In the genomic region with DNA sequence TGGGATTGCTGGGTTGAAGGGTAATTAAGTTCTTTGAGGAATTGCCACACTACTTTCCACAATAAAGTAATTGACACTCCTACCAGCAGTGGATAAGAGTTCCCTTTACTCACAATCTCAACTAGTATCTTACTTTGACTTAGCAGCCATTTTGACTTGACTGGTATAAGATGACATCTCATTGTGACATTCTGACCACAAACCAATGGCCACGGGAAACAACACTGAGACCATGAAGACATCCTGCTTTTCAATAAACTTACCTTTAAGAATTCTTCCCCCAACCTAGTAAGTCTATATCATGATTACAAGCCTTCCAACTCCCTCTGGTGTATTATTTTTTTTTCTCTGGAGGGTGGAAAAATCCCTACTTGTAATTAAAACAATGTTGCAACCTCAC, we compare ENCODE assay signal across 22 cellular contexts.
DNase-seq lines count a peak whose midpoint lies in the region; ATAC-seq and TF ChIP-seq lines count a peak whose summit lies in the region.
"Had no signal": no experiment of that assay in that cellular context is flagged by ENCODE, and none has a peak within 500 bp of the region (broad histone marks: within the 10 kb centered on the region; RNA-seq: fewer than 3 reads in every experiment).

No MANE protein-coding gene starts in this region.

- no peak overlapping the region for H2AFZ ChIP-seq in osteoblast (ENCODE audit: low read length)

- no peak for ATAC-seq in HG03442 (IDR thresholded peaks at IDR 0.05; ENCODE audit: unreplicated experiment)
- ATAC-seq: left cardiac atrium had no signal

- H3K4me3 Mint-ChIP-seq in activated CD4-positive, alpha-beta memory T cell treated with anti-CD3 and anti-CD28 coated beads for 36 hours: no peak overlapping the region
- H3K4me3 Mint-ChIP-seq: CD4-positive, alpha-beta T cell; neural crest cell had no signal

- no peaks in the 10 kb centered on the region for H3K36me3 ChIP-seq in osteoblast (ENCODE audit: insufficient read depth, low read length)
- H3K36me3 ChIP-seq: esophagus squamous epithelium, HAP-1, suprapubic skin, vagina, WERI-Rb-1 had no signal

- peak overlapping the region; percentile 16 for H3K27ac Mint-ChIP-seq in activated CD4-positive, alpha-beta memory T cell treated with anti-CD3 and anti-CD28 coated beads for 36 hours
- H3K27ac Mint-ChIP-seq: CD4-positive, alpha-beta T cell had no signal

- no peaks in the 10 kb centered on the region for H3K9me3 ChIP-seq in osteoblast (ENCODE audit: low read depth, low read length)
- H3K9me3 ChIP-seq: esophagus squamous epithelium, HAP-1, suprapubic skin, vagina had no signal

- POLR2A ChIA-PET in activated CD4-positive, alpha-beta memory T cell treated with anti-CD3 and anti-CD28 coated beads for 36 hours (lab: Charles Lee): no interaction called here

- TF ChIP-seq CTCF in GM12865 (IDR thresholded peaks at IDR 0.05; ENCODE audit: insufficient read depth, low read depth, low read length, missing control alignments) (no peak), osteoblast (IDR thresholded peaks at IDR 0.05; ENCODE audit: extremely low read depth, low read depth, low read length) (no peak)

- H3K36me3 Mint-ChIP-seq in activated CD4-positive, alpha-beta memory T cell treated with anti-CD3 and anti-CD28 coated beads for 36 hours: no peaks in the 10 kb centered on the region

- H3K4me3 ChIP-seq in GM12865 (ENCODE audit: low read depth, low read length) (no peak overlapping the region), osteoblast (ENCODE audit: insufficient read depth, low read length) (no peak overlapping the region)
- H3K4me3 ChIP-seq: esophagus squamous epithelium, HAP-1, smooth muscle cell, suprapubic skin, vagina had no signal

- no peaks in the 10 kb centered on the region for H3K27me3 Mint-ChIP-seq in activated CD4-positive, alpha-beta memory T cell treated with anti-CD3 and anti-CD28 coated beads for 36 hours
- H3K27me3 Mint-ChIP-seq: CD4-positive, alpha-beta T cell had no signal

- CTCF ChIA-PET in activated CD4-positive, alpha-beta memory T cell treated with anti-CD3 and anti-CD28 coated beads for 36 hours (lab: Charles Lee): no interaction called here

- peak; percentile 10 for DNase-seq in activated CD4-positive, alpha-beta T cell treated with anti-CD3 and anti-CD28 coated beads for 48 hours
- DNase-seq in activated CD4-positive, alpha-beta T cell treated with anti-CD3 and anti-CD28 coated beads, Interleukin-2, amount 50 U/mL, for 1 hour: no peak
- DNase-seq in GM12865 (ENCODE audit: low read depth) (peak; percentile 14), osteoblast (ENCODE audit: insufficient read length, low spot score, missing footprints) (no peak), midbrain (lab: John Stamatoyannopoulos, UW) (no peak), NCI-H1436 treated with DMSO at 0.1 percent for 48 hours (lab: John Stamatoyannopoulos, UW) (no peak)
- peak; percentile 38 for DNase-seq in activated CD4-positive, alpha-beta memory T cell treated with anti-CD3 and anti-CD28 coated beads for 36 hours
- DNase-seq: activated gamma-delta T cell; CD4-positive, alpha-beta T cell; effector CD4-positive, alpha-beta T cell; esophagus squamous epithelium; left cardiac atrium; MM.1S; NCI-H187 treated with DMSO at 0.1 percent for 48 hours; NCI-H446; WERI-Rb-1 had no signal

- peak overlapping the region; percentile 0 for H3K27ac ChIP-seq in osteoblast (ENCODE audit: low read depth, low read length)
- H3K27ac ChIP-seq: esophagus squamous epithelium, suprapubic skin, vagina, WERI-Rb-1 had no signal

- peaks cover 34% of the 10 kb centered on the region for H3K4me1 Mint-ChIP-seq in activated CD4-positive, alpha-beta memory T cell treated with anti-CD3 and anti-CD28 coated beads for 36 hours (ENCODE audit: low read depth)
- H3K4me1 Mint-ChIP-seq: neural crest cell had no signal

- H3K79me2 ChIP-seq in osteoblast (ENCODE audit: insufficient read depth, low read length): no peaks in the 10 kb centered on the region

- no peaks in the 10 kb centered on the region for H4K20me1 ChIP-seq in osteoblast (ENCODE audit: insufficient read depth, low read length)

- intact Hi-C loops in activated CD4-positive, alpha-beta memory T cell treated with anti-CD3 and anti-CD28 coated beads for 36 hours (cut with micrococcal nuclease): loop anchor here (5.0 to 10.0 kb wide), 3 partner anchors 61 to 1301 kb away; no protein-coding TSS in a partner anchor

- H3K27me3 ChIP-seq in osteoblast (ENCODE audit: insufficient read depth, low read length): no peaks in the 10 kb centered on the region
- H3K27me3 ChIP-seq: esophagus squamous epithelium, suprapubic skin, vagina had no signal

- peaks cover 43% of the 10 kb centered on the region for H3K4me1 ChIP-seq in osteoblast (ENCODE audit: insufficient read depth, low read length)
- H3K4me1 ChIP-seq: esophagus squamous epithelium, HAP-1, suprapubic skin, vagina had no signal

- no peaks in the 10 kb centered on the region for H3K9me3 Mint-ChIP-seq in activated CD4-positive, alpha-beta memory T cell treated with anti-CD3 and anti-CD28 coated beads for 36 hours
- H3K9me3 Mint-ChIP-seq: CD4-positive, alpha-beta T cell; neural crest cell had no signal

- H3K4me2 ChIP-seq in osteoblast (ENCODE audit: insufficient read depth, low read length): no peak overlapping the region
- H3K4me2 ChIP-seq: smooth muscle cell had no signal

Comparison
In these comparisons a context has a peak if more than half of its experiments do, and no peak if none do; other contexts are left out.
1. DNase-seq: peak in activated CD4-positive, alpha-beta T cell treated with anti-CD3 and anti-CD28 coated beads for 48 hours (single experiment), GM12865 (single experiment) and activated CD4-positive, alpha-beta memory T cell treated with anti-CD3 and anti-CD28 coated beads for 36 hours (single experiment); none in activated CD4-positive, alpha-beta T cell treated with anti-CD3 and anti-CD28 coated beads, Interleukin-2, amount 50 U/mL, for 1 hour (single experiment), osteoblast (single experiment), midbrain (single experiment) and NCI-H1436 treated with DMSO at 0.1 percent for 48 hours (single experiment).